Comparison of ENCODE assay signal across 8 cellular contexts in genomic region chr7:70698219-70698832, GRCh38.
DNase-seq lines count a peak whose midpoint lies in the region; ATAC-seq and TF ChIP-seq lines count a peak whose summit lies in the region.

No MANE protein-coding gene starts in this region.

- no peak overlapping the region for H2AFZ ChIP-seq in parathyroid adenoma

- H3K79me2 ChIP-seq in parathyroid adenoma: no peaks in the 10 kb centered on the region

- H3K4me2 ChIP-seq in parathyroid adenoma (ENCODE audit: low read length): no peak overlapping the region

- peaks cover 3% of the 10 kb centered on the region for H3K4me1 ChIP-seq in parathyroid adenoma

- H3K27ac ChIP-seq in parathyroid adenoma: no peak overlapping the region

- H3K27me3 ChIP-seq in parathyroid adenoma (ENCODE audit: control insufficient read depth, insufficient read depth, low read length): no peaks in the 10 kb centered on the region

- peak; percentile 85 for TF ChIP-seq CTCF in parathyroid adenoma (IDR thresholded peaks at IDR 0.05)

- H3K9ac ChIP-seq in parathyroid adenoma: no peak overlapping the region

- no peaks in the 10 kb centered on the region for H3K9me3 ChIP-seq in parathyroid adenoma (ENCODE audit: control insufficient read depth, low read length)

- H3K36me3 ChIP-seq in parathyroid adenoma (ENCODE audit: control insufficient read depth, insufficient read depth, low read length): no peaks in the 10 kb centered on the region

- no peak for ATAC-seq in GM18909 (IDR thresholded peaks at IDR 0.05; ENCODE audit: poor library complexity, unreplicated experiment)

- in situ Hi-C loops in SK-MEL-5 (cut with HindIII; ENCODE audit: low pct_unique_long_range_greater_than_20kb, low sequenced_read_pairs): no loop called here

- no peak overlapping the region for H3K4me3 ChIP-seq in parathyroid adenoma (ENCODE audit: low read depth, low read length)

- peak; percentile 11 for DNase-seq in activated CD4-positive, alpha-beta T cell treated with anti-CD3 and anti-CD28 coated beads for 48 hours
- DNase-seq in activated CD4-positive, alpha-beta T cell treated with anti-CD3 and anti-CD28 coated beads, Interleukin-2, amount 50 U/mL, for 4 hours: no peak
- DNase-seq in M059J (ENCODE audit: low read depth) (peak; percentile 70), SK-MEL-5 (ENCODE audit: low read depth, low spot score) (peak; percentile 78), fibroblast of peridontal ligament (ENCODE audit: extremely low read depth) (peak; percentile 82)
- no peak for DNase-seq in activated T-cell treated with anti-CD3 and anti-CD28 coated beads, Interleukin-2, amount 50 U/mL, for 1 hour

Comparison
In these comparisons a context has a peak if more than half of its experiments do, and no peak if none do; other contexts are left out.
1. DNase-seq: peak in activated CD4-positive, alpha-beta T cell treated with anti-CD3 and anti-CD28 coated beads for 48 hours (single experiment), M059J (single experiment), SK-MEL-5 (single experiment) and fibroblast of peridontal ligament (single experiment); none in activated CD4-positive, alpha-beta T cell treated with anti-CD3 and anti-CD28 coated beads, Interleukin-2, amount 50 U/mL, for 4 hours (0 of 2) and activated T-cell treated with anti-CD3 and anti-CD28 coated beads, Interleukin-2, amount 50 U/mL, for 1 hour (single experiment).